In the genomic region with DNA sequence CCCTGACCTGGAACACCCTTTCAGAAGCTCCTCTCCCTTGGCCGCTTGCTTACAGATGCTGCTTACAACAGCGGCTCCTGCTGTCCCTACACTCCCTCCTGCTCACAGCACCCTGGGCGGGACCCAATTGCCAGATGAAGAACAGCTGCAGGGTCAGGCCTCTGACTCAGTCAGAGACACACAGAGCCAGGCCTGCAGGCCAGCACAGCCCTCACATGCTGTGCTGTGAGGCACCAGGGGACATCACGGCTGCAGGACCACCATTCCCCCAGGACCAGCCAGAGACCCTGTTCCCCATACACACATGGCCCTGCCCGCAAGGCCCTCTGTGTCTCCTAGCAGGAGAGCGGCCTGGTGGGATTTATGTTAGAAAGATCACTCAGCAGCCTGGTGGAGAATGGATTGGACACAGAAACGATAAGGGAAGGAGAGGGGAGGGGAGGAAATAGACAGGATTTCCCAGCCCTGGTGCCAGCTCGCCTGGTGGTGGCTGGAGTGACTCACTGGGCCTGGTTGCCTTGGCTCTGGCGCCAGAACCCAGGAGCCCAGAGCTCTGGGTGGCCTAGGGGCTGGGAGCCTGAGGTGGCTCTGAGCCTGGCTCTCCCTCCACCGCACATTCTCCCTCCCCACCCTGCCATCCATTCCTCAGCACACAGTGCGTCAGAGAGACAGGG, we compare ENCODE assay signal across 1 cellular context.
TF ChIP-seq lines count a peak whose summit lies in the region.

No MANE protein-coding gene starts in this region.

TF ChIP-seq in A549, 52 proteins besides CTCF, POLR2A, EP300 and RAD21:
- TF ChIP-seq NFE2L2 (conservative IDR thresholded peaks at IDR 0.05; ENCODE audit: low read length), result no peak
- no peak for TF ChIP-seq ESRRA (IDR thresholded peaks at IDR 0.05; ENCODE audit: borderline replicate concordance, low read length)
- TF ChIP-seq EHF (CRISPR knock-in tag; IDR thresholded peaks at IDR 0.05), result no peak
- TF ChIP-seq BHLHE40 (IDR thresholded peaks at IDR 0.05; ENCODE audit: low read depth, low read length), result no peak
- no peak for TF ChIP-seq EHMT2 (IDR thresholded peaks at IDR 0.05; ENCODE audit: low read depth)
- TF ChIP-seq, protein P1, sequence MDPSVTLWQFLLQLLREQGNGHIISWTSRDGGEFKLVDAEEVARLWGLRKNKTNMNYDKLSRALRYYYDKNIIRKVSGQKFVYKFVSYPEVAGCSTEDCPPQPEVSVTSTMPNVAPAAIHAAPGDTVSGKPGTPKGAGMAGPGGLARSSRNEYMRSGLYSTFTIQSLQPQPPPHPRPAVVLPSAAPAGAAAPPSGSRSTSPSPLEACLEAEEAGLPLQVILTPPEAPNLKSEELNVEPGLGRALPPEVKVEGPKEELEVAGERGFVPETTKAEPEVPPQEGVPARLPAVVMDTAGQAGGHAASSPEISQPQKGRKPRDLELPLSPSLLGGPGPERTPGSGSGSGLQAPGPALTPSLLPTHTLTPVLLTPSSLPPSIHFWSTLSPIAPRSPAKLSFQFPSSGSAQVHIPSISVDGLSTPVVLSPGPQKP (IDR thresholded peaks at IDR 0.05; ENCODE audit: low read depth, low read length), result no peak
- no peak; the same call in 1 of the 2 replicates for TF ChIP-seq FOSL2 (IDR thresholded peaks at IDR 0.05)
- TF ChIP-seq FOSL2 (CRISPR knock-in tag; IDR thresholded peaks at IDR 0.05), result peak; percentile 20; the same call in 1 of the 2 replicates
- TF ChIP-seq CBX8 (IDR thresholded peaks at IDR 0.05), result no peak
- TF ChIP-seq JUN (IDR thresholded peaks at IDR 0.05), result 0 out of 5 replicates have a peak, but pooled peaks of 1 of the 2 experiments have one; percentile 21
- peak; percentile 22 for TF ChIP-seq SMC3 (IDR thresholded peaks at IDR 0.05)
- no peak for TF ChIP-seq MYC (IDR thresholded peaks at IDR 0.05; ENCODE audit: borderline replicate concordance, low read length)
- TF ChIP-seq HOXB5 (CRISPR knock-in tag; IDR thresholded peaks at IDR 0.05), result no peak
- no peak for TF ChIP-seq USF2 (IDR thresholded peaks at IDR 0.05)
- TF ChIP-seq, protein P2, sequence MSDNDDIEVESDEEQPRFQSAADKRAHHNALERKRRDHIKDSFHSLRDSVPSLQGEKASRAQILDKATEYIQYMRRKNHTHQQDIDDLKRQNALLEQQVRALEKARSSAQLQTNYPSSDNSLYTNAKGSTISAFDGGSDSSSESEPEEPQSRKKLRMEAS (IDR thresholded peaks at IDR 0.05), result peak; percentile 46; the same call in 1 of the 2 replicates
- no peak for TF ChIP-seq FOSB (CRISPR knock-in tag; IDR thresholded peaks at IDR 0.05)
- TF ChIP-seq TFCP2L1 (CRISPR knock-in tag; IDR thresholded peaks at IDR 0.05), result no peak
- TF ChIP-seq RNF2 (IDR thresholded peaks at IDR 0.05; ENCODE audit: borderline replicate concordance, low read depth), result no peak
- no peak for TF ChIP-seq HOXA7 (CRISPR knock-in tag; IDR thresholded peaks at IDR 0.05)
- no peak for TF ChIP-seq CHD4 (IDR thresholded peaks at IDR 0.05; ENCODE audit: borderline replicate concordance)
- TF ChIP-seq REST (IDR thresholded peaks at IDR 0.05), result no peak
- TF ChIP-seq POLR2AphosphoS2 (conservative IDR thresholded peaks at IDR 0.05; ENCODE audit: low read length), result no peak
- TF ChIP-seq, protein P3, sequence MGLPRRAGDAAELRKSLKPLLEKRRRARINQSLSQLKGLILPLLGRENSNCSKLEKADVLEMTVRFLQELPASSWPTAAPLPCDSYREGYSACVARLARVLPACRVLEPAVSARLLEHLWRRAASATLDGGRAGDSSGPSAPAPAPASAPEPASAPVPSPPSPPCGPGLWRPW (IDR thresholded peaks at IDR 0.05), result no peak
- no peak for TF ChIP-seq MAFK (IDR thresholded peaks at IDR 0.05; ENCODE audit: partially characterized antibody)
- no peak for TF ChIP-seq RARB (CRISPR knock-in tag; IDR thresholded peaks at IDR 0.05)
- no peak for TF ChIP-seq HOXB13 (CRISPR knock-in tag; IDR thresholded peaks at IDR 0.05; ENCODE audit: low read depth)
- no peak for TF ChIP-seq HDAC2 (IDR thresholded peaks at IDR 0.05)
- TF ChIP-seq JUNB (IDR thresholded peaks at IDR 0.05), result 0 out of 2 replicates have a peak, but pooled peaks have one; percentile 17
- TF ChIP-seq MAZ (IDR thresholded peaks at IDR 0.05; ENCODE audit: borderline replicate concordance, low read depth, low read length), result no peak
- TF ChIP-seq TP53 (CRISPR knock-in tag; IDR thresholded peaks at IDR 0.05), result no peak
- no peak for TF ChIP-seq KDM5A (IDR thresholded peaks at IDR 0.05)
- TF ChIP-seq, protein P4, sequence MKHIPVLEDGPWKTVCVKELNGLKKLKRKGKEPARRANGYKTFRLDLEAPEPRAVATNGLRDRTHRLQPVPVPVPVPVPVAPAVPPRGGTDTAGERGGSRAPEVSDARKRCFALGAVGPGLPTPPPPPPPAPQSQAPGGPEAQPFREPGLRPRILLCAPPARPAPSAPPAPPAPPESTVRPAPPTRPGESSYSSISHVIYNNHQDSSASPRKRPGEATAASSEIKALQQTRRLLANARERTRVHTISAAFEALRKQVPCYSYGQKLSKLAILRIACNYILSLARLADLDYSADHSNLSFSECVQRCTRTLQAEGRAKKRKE (CRISPR knock-in tag; IDR thresholded peaks at IDR 0.05; ENCODE audit: low read depth), result no peak
- no peak for TF ChIP-seq RCOR1 (IDR thresholded peaks at IDR 0.05; ENCODE audit: low read depth, low read length)
- no peak for TF ChIP-seq GATA3 (IDR thresholded peaks at IDR 0.05; ENCODE audit: borderline replicate concordance)
- no peak for TF ChIP-seq CEBPB (IDR thresholded peaks at IDR 0.05)
